In genomic region chrX:40084471-40084870, GRCh38 we compare ENCODE assay signal across 1 cellular context.
TF ChIP-seq lines count a peak whose summit lies in the region.

No MANE protein-coding gene starts in this region.

TF ChIP-seq in HepG2, 621 proteins besides CTCF, POLR2A, EP300 and RAD21 (continued from another document):
- TF ChIP-seq ZNF891 (CRISPR knock-in tag; IDR thresholded peaks at IDR 0.05) (no peak), TCF7L2 (IDR thresholded peaks at IDR 0.05; ENCODE audit: low read depth, low read length) (no peak), ZSCAN30 (CRISPR knock-in tag; IDR thresholded peaks at IDR 0.05) (no peak), ZNF253 (CRISPR knock-in tag; IDR thresholded peaks at IDR 0.05; ENCODE audit: borderline replicate concordance) (no peak), MAF1 (CRISPR knock-in tag; IDR thresholded peaks at IDR 0.05; ENCODE audit: borderline replicate concordance) (no peak), ZBTB8A (CRISPR knock-in tag; IDR thresholded peaks at IDR 0.05; ENCODE audit: borderline replicate concordance, low read depth) (no peak), ZNF143 (CRISPR knock-in tag; IDR thresholded peaks at IDR 0.05) (no peak), ZNF260 (CRISPR knock-in tag; IDR thresholded peaks at IDR 0.05; ENCODE audit: borderline replicate concordance, low read depth) (no peak), NRL (CRISPR knock-in tag; IDR thresholded peaks at IDR 0.05; ENCODE audit: borderline replicate concordance) (no peak), CCDC6 (CRISPR knock-in tag; IDR thresholded peaks at IDR 0.05) (no peak), SMAD9 (CRISPR knock-in tag; IDR thresholded peaks at IDR 0.05) (no peak)
- TF ChIP-seq, protein P1, sequence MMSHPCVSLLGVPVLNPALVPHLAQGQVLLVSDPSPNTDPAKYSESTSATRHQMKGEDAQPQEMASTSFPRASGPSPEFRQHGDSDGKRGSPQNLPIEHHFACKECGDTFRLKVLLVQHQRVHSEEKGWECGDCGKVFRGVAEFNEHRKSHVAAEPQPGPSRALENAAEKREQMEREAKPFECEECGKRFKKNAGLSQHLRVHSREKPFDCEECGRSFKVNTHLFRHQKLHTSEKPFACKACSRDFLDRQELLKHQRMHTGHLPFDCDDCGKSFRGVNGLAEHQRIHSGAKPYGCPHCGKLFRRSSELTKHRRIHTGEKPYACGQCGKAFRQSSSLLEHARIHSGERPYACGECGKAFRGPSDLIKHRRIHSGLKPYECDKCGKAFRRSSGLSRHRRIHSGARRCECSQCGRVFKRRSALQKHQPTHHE (CRISPR knock-in tag; IDR thresholded peaks at IDR 0.05; ENCODE audit: borderline replicate concordance) = no peak
- TF ChIP-seq, protein P2, sequence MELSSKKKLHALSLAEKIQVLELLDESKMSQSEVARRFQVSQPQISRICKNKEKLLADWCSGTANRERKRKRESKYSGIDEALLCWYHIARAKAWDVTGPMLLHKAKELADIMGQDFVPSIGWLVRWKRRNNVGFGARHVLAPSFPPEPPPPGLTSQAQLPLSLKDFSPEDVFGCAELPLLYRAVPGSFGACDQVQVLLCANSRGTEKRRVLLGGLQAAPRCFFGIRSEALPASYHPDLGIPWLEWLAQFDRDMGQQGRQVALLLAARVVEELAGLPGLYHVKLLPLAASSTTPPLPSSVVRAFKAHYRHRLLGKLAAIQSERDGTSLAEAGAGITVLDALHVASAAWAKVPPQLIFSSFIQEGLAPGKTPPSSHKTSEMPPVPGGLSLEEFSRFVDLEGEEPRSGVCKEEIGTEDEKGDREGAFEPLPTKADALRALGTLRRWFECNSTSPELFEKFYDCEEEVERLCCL (CRISPR knock-in tag; IDR thresholded peaks at IDR 0.05; ENCODE audit: borderline replicate concordance) = no peak
TF ChIP-seq in HepG2: peak in this region for 0.
